8 cellular contexts compared by ENCODE assay signal in the genomic region with DNA sequence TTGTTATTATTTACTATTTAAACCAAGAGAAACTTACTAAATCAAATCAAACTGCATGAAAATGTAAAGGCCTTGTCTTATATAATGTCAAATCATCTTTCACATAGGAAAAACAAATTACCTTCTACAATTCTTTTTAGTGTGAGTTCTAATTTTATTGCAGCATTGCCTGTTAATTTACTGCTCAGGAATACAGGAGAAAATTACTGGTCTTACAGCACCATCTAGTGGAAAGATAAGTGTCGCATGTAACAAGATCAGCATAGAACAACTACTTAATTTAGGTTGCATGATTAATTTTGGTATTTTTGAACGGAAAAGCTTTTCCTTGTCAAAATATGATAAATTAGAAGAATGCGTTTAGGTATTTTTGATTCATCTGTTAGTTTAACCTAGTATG.
A peak's percentile ranks its signal among the peaks of the same experiment; 100 is the strongest.
DNase-seq lines count a peak whose midpoint lies in the region; ATAC-seq and TF ChIP-seq lines count a peak whose summit lies in the region.

No MANE protein-coding gene starts in this region.

- no peak for ATAC-seq in heart right ventricle

- H3K4me3 ChIP-seq in heart right ventricle (no peak overlapping the region), adipocyte (ENCODE audit: low read length) (no peak overlapping the region), thyroid gland (replicated peaks in 1 of 3) (no peak overlapping the region)

- DNase-seq in heart right ventricle = no peak
- no peak for DNase-seq in cardiac septum (ENCODE audit: low spot score)
- DNase-seq in NCI-H2107 (lab: John Stamatoyannopoulos, UW) = peak; percentile 4
- peak; percentile 85 for DNase-seq in adipocyte (ENCODE audit: low read depth)
- DNase-seq in iPS-NIHi11 (ENCODE audit: low spot score) = peak; percentile 38
- DNase-seq in thyroid gland = no peak
- no peak for DNase-seq in stimulated activated CD4-positive, alpha-beta T cell treated with anti-CD3 and anti-CD28 coated beads, Interleukin-4, amount 100 ng/mL, for 4 hours
- no peak for DNase-seq in activated CD4-positive, CD25-positive, alpha-beta regulatory T cell (lab: John Stamatoyannopoulos, UW)

- TF ChIP-seq CTCF in heart right ventricle (IDR thresholded peaks at IDR 0.05) (peak; percentile 34 to 79 (median 71)), thyroid gland (IDR thresholded peaks at IDR 0.05) (peak; percentile 36 to 73 (median 62))

- H3K27ac ChIP-seq in heart right ventricle (no peak overlapping the region), thyroid gland (no peak overlapping the region)

- intact Hi-C loops in heart right ventricle (cut with DNase I) (loop anchor here in 8 of 10 donors (1.0 to 10.0 kb wide), 6 partner anchors 243 to 745 kb away; no protein-coding TSS in a partner anchor), cardiac septum (cut with DNase I) (loop anchor here (10.0 kb wide), 1 partner anchor 735 kb away; no protein-coding TSS in a partner anchor), thyroid gland (cut with DNase I) (loop anchor here (10.0 kb wide), 1 partner anchor 245 kb away; no protein-coding TSS in a partner anchor)

- H3K4me1 ChIP-seq in heart right ventricle (no peaks in the 10 kb centered on the region), adipocyte (ENCODE audit: control insufficient read depth, insufficient read depth, low read length) (peaks cover 7% of the 10 kb centered on the region), thyroid gland (no peaks in the 10 kb centered on the region)

- 4 to 7% methylated on average over 3 of the region's 3 CpGs for WGBS in heart right ventricle, 2 donors
- WGBS in thyroid gland, 2 donors = 5 to 6% methylated on average over 3 of the region's 3 CpGs

- H3K27me3 ChIP-seq in heart right ventricle (peaks cover 0 to 8% (median 0%) of the 10 kb centered on the region in 7 donors), adipocyte (replicated peaks; ENCODE audit: control insufficient read depth, insufficient read depth, low read length) (peaks cover 10% of the 10 kb centered on the region), thyroid gland (no peaks in the 10 kb centered on the region)

- H3K9ac ChIP-seq in adipocyte (ENCODE audit: low read length) = no peak overlapping the region

- TF ChIP-seq POLR2A in thyroid gland (IDR thresholded peaks at IDR 0.05) = no peak

- H3K36me3 ChIP-seq in heart right ventricle = no peaks in the 10 kb centered on the region
- no peaks in the 10 kb centered on the region for H3K36me3 ChIP-seq in adipocyte (ENCODE audit: control insufficient read depth, insufficient read depth, low read length, severe bottlenecking)
- no peaks in the 10 kb centered on the region for H3K36me3 ChIP-seq in thyroid gland

- H3K9me3 ChIP-seq in heart right ventricle (no peaks in the 10 kb centered on the region), adipocyte (ENCODE audit: control insufficient read depth, low read length) (no peaks in the 10 kb centered on the region), thyroid gland (no peaks in the 10 kb centered on the region)

Comparison
In these comparisons a context has a peak if more than half of its experiments do, and no peak if none do; other contexts are left out.
1. DNase-seq: peak in NCI-H2107 (single experiment), adipocyte (single experiment) and iPS-NIHi11 (single experiment); none in heart right ventricle (0 of 2), cardiac septum (single experiment), thyroid gland (0 of 2), stimulated activated CD4-positive, alpha-beta T cell treated with anti-CD3 and anti-CD28 coated beads, Interleukin-4, amount 100 ng/mL, for 4 hours (0 of 2) and activated CD4-positive, CD25-positive, alpha-beta regulatory T cell (0 of 4).